17 cellular contexts compared by ENCODE assay signal in the genomic region with DNA sequence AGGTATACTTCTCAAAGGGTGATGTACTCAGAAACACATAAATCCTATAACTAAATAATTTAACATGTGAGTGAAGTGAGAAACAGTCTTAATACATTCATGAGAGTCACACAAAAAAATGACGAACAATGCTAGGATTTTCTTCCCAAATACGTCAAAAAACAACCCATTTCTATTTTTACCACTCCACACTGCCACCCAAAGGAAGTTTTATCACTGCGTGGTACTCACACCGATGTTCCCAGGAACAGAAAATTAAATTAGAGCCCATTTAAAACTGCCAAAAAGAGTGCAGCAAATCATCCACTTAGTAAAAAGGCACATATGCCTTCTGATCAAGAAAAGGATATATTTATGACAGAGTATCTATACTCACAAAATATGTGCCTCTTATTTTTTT.
DNase-seq lines count a peak whose midpoint lies in the region; ATAC-seq and TF ChIP-seq lines count a peak whose summit lies in the region.
"Had no signal": no experiment of that assay in that cellular context is flagged by ENCODE, and none has a peak within 500 bp of the region (broad histone marks: within the 10 kb centered on the region; RNA-seq: fewer than 3 reads in every experiment).

No MANE protein-coding gene starts in this region.

- H3K27me3 Mint-ChIP-seq in chondrocyte (ENCODE audit: low read depth): peaks cover 17% of the 10 kb centered on the region
- peaks cover 13% of the 10 kb centered on the region for H3K27me3 Mint-ChIP-seq in osteocyte (ENCODE audit: unreplicated experiment)
- H3K27me3 Mint-ChIP-seq in CD8-positive, alpha-beta T cell (ENCODE audit: low read depth): no peaks in the 10 kb centered on the region
- H3K27me3 Mint-ChIP-seq: activated CD4-positive, alpha-beta T cell treated with anti-CD3 and anti-CD28 coated beads for 36 hours had no signal

- WGBS in testis, 2 donors: 37% methylated on average over 4 of the region's 4 CpGs

- no peaks in the 10 kb centered on the region for H3K4me1 ChIP-seq in DND-41 (ENCODE audit: insufficient read depth, low read length)
- no peaks in the 10 kb centered on the region for H3K4me1 ChIP-seq in OCI-LY1 (ENCODE audit: insufficient read depth, low read length, severe bottlenecking)
- no peaks in the 10 kb centered on the region for H3K4me1 ChIP-seq in testis
- H3K4me1 ChIP-seq in CD8-positive, alpha-beta T cell (ENCODE audit: insufficient read depth, low read length): no peaks in the 10 kb centered on the region
- H3K4me1 ChIP-seq: body of pancreas had no signal

- H3K4me3 Mint-ChIP-seq in chondrocyte (ENCODE audit: unreplicated experiment) (no peak overlapping the region), osteocyte (ENCODE audit: unreplicated experiment) (no peak overlapping the region)
- H3K4me3 Mint-ChIP-seq in CD8-positive, alpha-beta T cell: no peak overlapping the region
- H3K4me3 Mint-ChIP-seq: activated CD4-positive, alpha-beta T cell treated with anti-CD3 and anti-CD28 coated beads for 36 hours; T-helper 2 cell treated with Interferon-gamma antibody and Interleukin-4, amounts not matched to agents 5 μg/mL and 100 μg/mL, for 36 hours had no signal

- no peaks in the 10 kb centered on the region for H4K20me1 ChIP-seq in DND-41 (ENCODE audit: insufficient read depth, low read length)
- no peaks in the 10 kb centered on the region for H4K20me1 ChIP-seq in OCI-LY1 (ENCODE audit: insufficient read depth, low read length)

- no peak for DNase-seq in DND-41
- no peak for DNase-seq in chondrocyte (ENCODE audit: low spot score)
- no peak for DNase-seq in osteocyte (ENCODE audit: extremely low spot score, unreplicated experiment)
- no peak for DNase-seq in medulla oblongata (ENCODE audit: extremely low spot score)
- no peak for DNase-seq in central memory CD4-positive, alpha-beta T cell
- DNase-seq in testis: no peak
- no peak for DNase-seq in CD8-positive, alpha-beta T cell
- DNase-seq: activated CD4-positive, alpha-beta T cell treated with anti-CD3 and anti-CD28 coated beads for 36 hours; activated naive CD4-positive, alpha-beta T cell; body of pancreas; DMS79; left cardiac atrium; NCI-H2081 treated with DMSO at 0.1 percent for 48 hours; NCI-H774; SHP77 had no signal

- H3K27me3 ChIP-seq in DND-41 (ENCODE audit: insufficient read depth, low read length, poor library complexity): no peaks in the 10 kb centered on the region
- H3K27me3 ChIP-seq in OCI-LY1 (ENCODE audit: insufficient read depth, low read length): no peaks in the 10 kb centered on the region
- H3K27me3 ChIP-seq in testis: no peaks in the 10 kb centered on the region
- no peaks in the 10 kb centered on the region for H3K27me3 ChIP-seq in CD8-positive, alpha-beta T cell (ENCODE audit: insufficient read depth, low read length)
- H3K27me3 ChIP-seq: body of pancreas had no signal

- H3K9me2 ChIP-seq in OCI-LY1 (ENCODE audit: low read depth, low read length): no peaks in the 10 kb centered on the region

- POLR2A ChIA-PET in CD8-positive, alpha-beta T cell (lab: Charles Lee): no interaction called here

- H3K79me2 ChIP-seq in DND-41 (ENCODE audit: insufficient read depth, low read length) (no peaks in the 10 kb centered on the region), OCI-LY1 (ENCODE audit: insufficient read depth, low read length) (no peaks in the 10 kb centered on the region)

- H3K36me3 ChIP-seq in DND-41 (ENCODE audit: insufficient read depth, low read length) (no peaks in the 10 kb centered on the region), OCI-LY1 (ENCODE audit: insufficient read depth, low read length) (no peaks in the 10 kb centered on the region), testis (ENCODE audit: low read depth, missing control alignments) (no peaks in the 10 kb centered on the region)
- no peaks in the 10 kb centered on the region for H3K36me3 ChIP-seq in CD8-positive, alpha-beta T cell (ENCODE audit: insufficient read depth, low read length)

- H3K27ac Mint-ChIP-seq in chondrocyte (ENCODE audit: unreplicated experiment) (no peak overlapping the region), osteocyte (ENCODE audit: unreplicated experiment) (no peak overlapping the region)
- H3K27ac Mint-ChIP-seq in CD8-positive, alpha-beta T cell: no peak overlapping the region
- H3K27ac Mint-ChIP-seq: activated CD4-positive, alpha-beta T cell treated with anti-CD3 and anti-CD28 coated beads for 36 hours; T-helper 2 cell treated with Interferon-gamma antibody and Interleukin-4, amounts not matched to agents 5 μg/mL and 100 μg/mL, for 36 hours had no signal

- H3K4me2 ChIP-seq in DND-41 (ENCODE audit: insufficient read depth, low read length) (no peak overlapping the region), OCI-LY1 (ENCODE audit: low read length) (no peak overlapping the region)

- intact Hi-C loops in testis (cut with DNase I; ENCODE audit: low total_unique reads): no loop called here
- intact Hi-C loops in CD8-positive, alpha-beta T cell (cut with DNase I, micrococcal nuclease): no loop called here

- H3K4me3 ChIP-seq in DND-41 (ENCODE audit: low read depth in 1 of 2, low read length in 2 of 2) (no peak overlapping the region), OCI-LY1 (ENCODE audit: low read depth, low read length, poor library complexity, severe bottlenecking) (no peak overlapping the region), testis (no peak overlapping the region)
- H3K4me3 ChIP-seq in CD8-positive, alpha-beta T cell (ENCODE audit: low read depth, low read length): no peak overlapping the region
- H3K4me3 ChIP-seq: body of pancreas had no signal

- TF ChIP-seq POLR2A in testis (IDR thresholded peaks at IDR 0.05): no peak

- H3K4me1 Mint-ChIP-seq in chondrocyte (ENCODE audit: low read depth) (peaks cover 12% of the 10 kb centered on the region), osteocyte (ENCODE audit: unreplicated experiment) (no peaks in the 10 kb centered on the region)
- H3K4me1 Mint-ChIP-seq in CD8-positive, alpha-beta T cell (ENCODE audit: low read depth): no peaks in the 10 kb centered on the region
- H3K4me1 Mint-ChIP-seq: activated CD4-positive, alpha-beta T cell treated with anti-CD3 and anti-CD28 coated beads for 36 hours had no signal

- H3K36me3 Mint-ChIP-seq in chondrocyte (ENCODE audit: low read depth): no peaks in the 10 kb centered on the region
- H3K36me3 Mint-ChIP-seq in osteocyte (ENCODE audit: unreplicated experiment): no peaks in the 10 kb centered on the region
- H3K36me3 Mint-ChIP-seq in CD8-positive, alpha-beta T cell: no peaks in the 10 kb centered on the region

- H3K27ac ChIP-seq in DND-41 (ENCODE audit: low read length) (no peak overlapping the region), OCI-LY1 (ENCODE audit: low read depth, low read length, poor library complexity, severe bottlenecking) (no peak overlapping the region), testis (no peak overlapping the region)
- no peak overlapping the region for H3K27ac ChIP-seq in CD8-positive, alpha-beta T cell (ENCODE audit: low read depth, low read length)
- H3K27ac ChIP-seq: body of pancreas had no signal

- H3K9me3 ChIP-seq in DND-41 (ENCODE audit: insufficient read depth, low read length, severe bottlenecking): no peaks in the 10 kb centered on the region
- no peaks in the 10 kb centered on the region for H3K9me3 ChIP-seq in OCI-LY1 (ENCODE audit: low read length)
- no peaks in the 10 kb centered on the region for H3K9me3 ChIP-seq in testis
- no peaks in the 10 kb centered on the region for H3K9me3 ChIP-seq in CD8-positive, alpha-beta T cell (ENCODE audit: low read length)
- H3K9me3 ChIP-seq: body of pancreas had no signal

- H2AFZ ChIP-seq in DND-41 (ENCODE audit: low read depth, low read length) (no peak overlapping the region), OCI-LY1 (ENCODE audit: low read length) (no peak overlapping the region)

- H3K9me3 Mint-ChIP-seq in chondrocyte (ENCODE audit: low read depth) (peaks cover under 1% of the 10 kb centered on the region), osteocyte (ENCODE audit: unreplicated experiment) (no peaks in the 10 kb centered on the region)
- H3K9me3 Mint-ChIP-seq in CD8-positive, alpha-beta T cell: peaks cover 12% of the 10 kb centered on the region

- TF ChIP-seq CTCF in DND-41 (IDR thresholded peaks at IDR 0.05; ENCODE audit: borderline replicate concordance, extremely low read depth, low read length, poor library complexity, severe bottlenecking) (peak; percentile 9), OCI-LY1 (IDR thresholded peaks at IDR 0.05; ENCODE audit: low read length) (0 out of 2 replicates have a peak, but pooled peaks have one; percentile 11), chondrocyte (IDR thresholded peaks at IDR 0.05) (peak; percentile 78), osteocyte (IDR thresholded peaks at IDR 0.05) (peak; percentile 60), testis (IDR thresholded peaks at IDR 0.05) (no peak)
- no peak for TF ChIP-seq CTCF in CD8-positive, alpha-beta T cell (IDR thresholded peaks at IDR 0.05)

- H3K9ac ChIP-seq in DND-41 (ENCODE audit: low read depth, low read length) (no peak overlapping the region), OCI-LY1 (ENCODE audit: low read length) (no peak overlapping the region)

- ATAC-seq in DND-41 (ENCODE audit: insufficient read depth, low read depth): no peak
- ATAC-seq in CD8-positive, alpha-beta T cell: no peak
- ATAC-seq: activated CD4-positive, alpha-beta T cell treated with anti-CD3 and anti-CD28 coated beads for 36 hours; body of pancreas; left cardiac atrium had no signal

- H3F3A ChIP-seq in OCI-LY1 (ENCODE audit: insufficient read depth, low read length): no peaks in the 10 kb centered on the region

- CTCF ChIA-PET in CD8-positive, alpha-beta T cell (lab: Charles Lee): no interaction called here

Comparison
In these comparisons a context has a peak if more than half of its experiments do, and no peak if none do; other contexts are left out.
1. CTCF ChIP-seq: peak in DND-41 (single experiment), OCI-LY1 (single experiment), chondrocyte (single experiment) and osteocyte (single experiment); none in testis (0 of 3) and CD8-positive, alpha-beta T cell (single experiment).